Comparison of ENCODE assay signal across 25 cellular contexts in the genomic region with DNA sequence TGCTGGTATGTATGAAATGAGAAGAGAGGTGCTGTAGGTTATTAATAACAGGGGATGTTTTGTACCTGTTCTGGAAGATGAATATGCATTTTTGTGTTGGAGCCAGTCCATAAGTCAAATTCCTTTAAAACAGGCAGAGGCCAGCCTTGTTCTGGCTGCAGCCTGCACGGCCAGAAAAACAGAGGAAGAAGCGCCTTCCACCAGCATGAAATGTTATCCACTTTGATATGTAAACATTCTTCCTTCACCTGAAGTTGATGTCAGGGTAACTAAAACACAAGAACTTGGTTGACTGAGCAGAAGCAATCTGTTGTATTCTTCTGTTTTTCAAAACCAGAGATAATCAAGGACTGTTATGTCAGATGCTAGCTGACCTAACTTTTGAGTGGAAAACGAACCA.
DNase-seq lines count a peak whose midpoint lies in the region; ATAC-seq and TF ChIP-seq lines count a peak whose summit lies in the region.
"Had no signal": no experiment of that assay in that cellular context is flagged by ENCODE, and none has a peak within 500 bp of the region (broad histone marks: within the 10 kb centered on the region; RNA-seq: fewer than 3 reads in every experiment).

No MANE protein-coding gene starts in this region.

- H3K36me3 Mint-ChIP-seq in GM23338 (ENCODE audit: low read depth) (no peaks in the 10 kb centered on the region), WTC11 (no peaks in the 10 kb centered on the region), mesothelial cell of epicardium (no peaks in the 10 kb centered on the region), HFFc6 (ENCODE audit: low read depth) (no peaks in the 10 kb centered on the region)
- peaks cover 2 to 3% of the 10 kb centered on the region in 2 donors for H3K36me3 Mint-ChIP-seq in stimulated activated naive B cell treated with anti-CD40 and anti-IgM and Interleukin-4, amounts not matched to agents 10 μg/mL and 1 μg/mL and 100 μg/mL, for 72 hours

- H3K4me1 Mint-ChIP-seq in GM23338, result peaks cover 47% of the 10 kb centered on the region
- H3K4me1 Mint-ChIP-seq in WTC11, result peaks cover 55% of the 10 kb centered on the region
- peaks cover 64% of the 10 kb centered on the region for H3K4me1 Mint-ChIP-seq in mesothelial cell of epicardium
- H3K4me1 Mint-ChIP-seq in stimulated activated naive B cell treated with anti-CD40 and anti-IgM and Interleukin-4, amounts not matched to agents 10 μg/mL and 1 μg/mL and 100 μg/mL, for 72 hours, result peaks cover 51 to 91% of the 10 kb centered on the region in 2 donors
- H3K4me1 Mint-ChIP-seq in HFFc6 (ENCODE audit: low read depth), result peaks cover 13% of the 10 kb centered on the region

- H3K4me3 Mint-ChIP-seq in GM23338 (peak overlapping the region; percentile 1; the same call in 1 of the 3 replicates), WTC11 (no peak overlapping the region), mesothelial cell of epicardium (peak overlapping the region; percentile 0), HFFc6 (no peak overlapping the region)
- H3K4me3 Mint-ChIP-seq in stimulated activated naive B cell treated with anti-CD40 and anti-IgM and Interleukin-4, amounts not matched to agents 10 μg/mL and 1 μg/mL and 100 μg/mL, for 72 hours, result peak overlapping the region; percentile 45 to 51
- H3K4me3 Mint-ChIP-seq: activated CD8-positive, alpha-beta T cell treated with anti-CD3 and anti-CD28 coated beads, Interleukin-2, amount 10 ng/mL, durations not matched to agents 7 days and 5 days; activated naive CD4-positive, alpha-beta T cell treated with anti-CD3 and anti-CD28 coated beads for 36 hours; activated T-cell treated with anti-CD3 and anti-CD28 coated beads, Interleukin-2, amount 50 U/mL, for 24 hours; natural killer cell; T-helper 2 cell treated with Interferon-gamma antibody and Interleukin-4, amounts not matched to agents 5 μg/mL and 100 μg/mL, for 36 hours had no signal

- H3K79me2 ChIP-seq in GM23338 (replicated peaks; ENCODE audit: insufficient read depth), result no peaks in the 10 kb centered on the region

- no peak overlapping the region for H3K4me3 ChIP-seq in GM23338
- H3K4me3 ChIP-seq: ascending aorta, Peyer's patch, tibial nerve had no signal

- peak overlapping the region; percentile 8 for H3K4me2 ChIP-seq in GM23338

- H3K27ac Mint-ChIP-seq in GM23338, result peak overlapping the region; percentile 23; the same call in 1 of the 2 replicates
- peak overlapping the region; percentile 94 for H3K27ac Mint-ChIP-seq in WTC11
- peak overlapping the region; percentile 93 for H3K27ac Mint-ChIP-seq in mesothelial cell of epicardium
- H3K27ac Mint-ChIP-seq in stimulated activated naive B cell treated with anti-CD40 and anti-IgM and Interleukin-4, amounts not matched to agents 10 μg/mL and 1 μg/mL and 100 μg/mL, for 72 hours, result peak overlapping the region; percentile 84
- no peak overlapping the region for H3K27ac Mint-ChIP-seq in HFFc6
- H3K27ac Mint-ChIP-seq: activated CD8-positive, alpha-beta T cell treated with anti-CD3 and anti-CD28 coated beads, Interleukin-2, amount 10 ng/mL, durations not matched to agents 7 days and 5 days; activated naive CD4-positive, alpha-beta T cell treated with anti-CD3 and anti-CD28 coated beads for 36 hours; activated T-cell treated with anti-CD3 and anti-CD28 coated beads, Interleukin-2, amount 50 U/mL, for 24 hours; T-helper 2 cell treated with Interferon-gamma antibody and Interleukin-4, amounts not matched to agents 5 μg/mL and 100 μg/mL, for 36 hours had no signal

- TF ChIP-seq CTCF in GM23338 (conservative IDR thresholded peaks at IDR 0.05; ENCODE audit: low read depth in 2 of 2) (no peak), WTC11 (IDR thresholded peaks at IDR 0.05) (no peak), mesothelial cell of epicardium (IDR thresholded peaks at IDR 0.05; ENCODE audit: unreplicated experiment) (no peak), HFFc6 (IDR thresholded peaks at IDR 0.05) (no peak)

- peaks cover 40% of the 10 kb centered on the region for H3K4me1 ChIP-seq in GM23338 (ENCODE audit: insufficient read depth)
- H3K4me1 ChIP-seq: ascending aorta had no signal

- no peaks in the 10 kb centered on the region for H3K9me3 Mint-ChIP-seq in GM23338
- peaks cover 3% of the 10 kb centered on the region for H3K9me3 Mint-ChIP-seq in WTC11
- peaks cover 3% of the 10 kb centered on the region for H3K9me3 Mint-ChIP-seq in mesothelial cell of epicardium
- H3K9me3 Mint-ChIP-seq in stimulated activated naive B cell treated with anti-CD40 and anti-IgM and Interleukin-4, amounts not matched to agents 10 μg/mL and 1 μg/mL and 100 μg/mL, for 72 hours, result peaks cover 1 to 3% of the 10 kb centered on the region in 2 donors
- H3K9me3 Mint-ChIP-seq in HFFc6, result no peaks in the 10 kb centered on the region
- H3K9me3 Mint-ChIP-seq: activated naive CD4-positive, alpha-beta T cell treated with anti-CD3 and anti-CD28 coated beads for 36 hours; activated T-cell treated with anti-CD3 and anti-CD28 coated beads, Interleukin-2, amount 50 U/mL, for 24 hours; T-helper 2 cell treated with Interferon-gamma antibody and Interleukin-4, amounts not matched to agents 5 μg/mL and 100 μg/mL, for 36 hours had no signal

- POLR2A ChIA-PET in WTC11 (lab: Charles Lee), result no interaction called here

- H3F3A ChIP-seq in GM23338 (replicated peaks; ENCODE audit: low read depth), result no peaks in the 10 kb centered on the region

- H2AFZ ChIP-seq in GM23338, result no peak overlapping the region

- DNase-seq in GM23338 (ENCODE audit: low spot score) (peak; percentile 41), WTC11 (ENCODE audit: low spot score) (no peak), mesothelial cell of epicardium (ENCODE audit: low spot score in 2 of 2, unreplicated experiment in 2 of 2) (peak in 1 of 2 experiments; percentile 45), HFFc6 (no peak)
- DNase-seq in stimulated activated naive B cell treated with anti-CD40 and anti-IgM and Interleukin-4, amounts not matched to agents 10 μg/mL and 1 μg/mL and 100 μg/mL, for 72 hours, result no peak
- DNase-seq in stimulated activated naive CD4-positive, alpha-beta T cell treated with Interleukin-2 at 50 U/mL for 16 hours (lab: John Stamatoyannopoulos, UW), result no peak
- DNase-seq: activated CD8-positive, alpha-beta T cell treated with anti-CD3 and anti-CD28 coated beads, Interleukin-2, amount 10 ng/mL, durations not matched to agents 7 days and 5 days; activated naive CD4-positive, alpha-beta T cell treated with anti-CD3 and anti-CD28 coated beads for 36 hours; activated T-cell treated with anti-CD3 and anti-CD28 coated beads, Interleukin-2, amount 50 U/mL, for 24 hours; effector CD8-positive, alpha-beta T cell; foreskin melanocyte; GDM1; hippocampal formation; mesenchymal stem cell; natural killer cell; NCI-H1092; NCI-H1930; Peyer's patch; posterior cingulate gyrus; stimulated activated naive CD4-positive, alpha-beta T cell had no signal

- H3K27ac ChIP-seq in GM23338 (ENCODE audit: low read depth), result peak overlapping the region; percentile 89
- H3K27ac ChIP-seq: ascending aorta had no signal

- H3K27me3 ChIP-seq in GM23338 (ENCODE audit: insufficient read depth), result no peaks in the 10 kb centered on the region
- H3K27me3 ChIP-seq: ascending aorta, Peyer's patch, tibial nerve had no signal

- no peaks in the 10 kb centered on the region for H3K36me3 ChIP-seq in GM23338 (ENCODE audit: insufficient read depth)
- H3K36me3 ChIP-seq: ascending aorta, Peyer's patch, tibial nerve had no signal

- H3K9me2 ChIP-seq in GM23338 (ENCODE audit: insufficient read depth), result no peaks in the 10 kb centered on the region

- CTCF ChIA-PET in WTC11 (lab: Charles Lee), result no interaction called here

- ATAC-seq in GM23338 (no peak; the same call in 2 of the 3 replicates), WTC11 (no peak), GM19452 (IDR thresholded peaks at IDR 0.05; ENCODE audit: unreplicated experiment) (no peak)
- ATAC-seq in stimulated activated naive B cell treated with anti-CD40 and anti-IgM and Interleukin-4, amounts not matched to agents 10 μg/mL and 1 μg/mL and 100 μg/mL, for 72 hours (replicated peaks), result no peak
- ATAC-seq: activated CD8-positive, alpha-beta T cell treated with anti-CD3 and anti-CD28 coated beads, Interleukin-2, amount 10 ng/mL, durations not matched to agents 7 days and 5 days; HCT116; natural killer cell had no signal

- H4K20me1 ChIP-seq in GM23338 (replicated peaks; ENCODE audit: insufficient read depth), result no peaks in the 10 kb centered on the region

- H3K27me3 Mint-ChIP-seq in GM23338 (ENCODE audit: insufficient read depth, low read depth, poor library complexity), result peaks cover 2% of the 10 kb centered on the region
- no peaks in the 10 kb centered on the region for H3K27me3 Mint-ChIP-seq in WTC11 (ENCODE audit: low read depth)
- H3K27me3 Mint-ChIP-seq in mesothelial cell of epicardium (ENCODE audit: low read depth), result no peaks in the 10 kb centered on the region
- H3K27me3 Mint-ChIP-seq in stimulated activated naive B cell treated with anti-CD40 and anti-IgM and Interleukin-4, amounts not matched to agents 10 μg/mL and 1 μg/mL and 100 μg/mL, for 72 hours, result no peaks in the 10 kb centered on the region
- peaks cover 3% of the 10 kb centered on the region; the same call in 1 of the 2 replicates for H3K27me3 Mint-ChIP-seq in HFFc6 (ENCODE audit: insufficient read depth)
- H3K27me3 Mint-ChIP-seq: activated T-cell treated with anti-CD3 and anti-CD28 coated beads, Interleukin-2, amount 50 U/mL, for 24 hours had no signal

TF ChIP-seq in GM23338, 12 proteins besides CTCF, POLR2A, EP300 and RAD21 (continues in another document):
- TF ChIP-seq EZH2phosphoT487 (IDR thresholded peaks at IDR 0.05; ENCODE audit: unreplicated experiment), result no peak
- TF ChIP-seq STAT1 (IDR thresholded peaks at IDR 0.05; ENCODE audit: unreplicated experiment), result no peak
- no peak for TF ChIP-seq EZH2 (IDR thresholded peaks at IDR 0.05; ENCODE audit: low read depth, unreplicated experiment)

TF ChIP-seq in WTC11, 78 proteins besides CTCF, POLR2A, EP300 and RAD21 (continues in another document):
- TF ChIP-seq, protein P1, sequence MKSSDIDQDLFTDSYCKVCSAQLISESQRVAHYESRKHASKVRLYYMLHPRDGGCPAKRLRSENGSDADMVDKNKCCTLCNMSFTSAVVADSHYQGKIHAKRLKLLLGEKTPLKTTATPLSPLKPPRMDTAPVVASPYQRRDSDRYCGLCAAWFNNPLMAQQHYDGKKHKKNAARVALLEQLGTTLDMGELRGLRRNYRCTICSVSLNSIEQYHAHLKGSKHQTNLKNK (CRISPR knock-in tag; IDR thresholded peaks at IDR 0.05), result no peak
- TF ChIP-seq ETV6 (CRISPR knock-in tag; IDR thresholded peaks at IDR 0.05) (no peak), CBFB (CRISPR knock-in tag; IDR thresholded peaks at IDR 0.05; ENCODE audit: low read depth) (no peak)

Comparison
In these comparisons a context has a peak if more than half of its experiments do, and no peak if none do; other contexts are left out.
1. H3K4me3 Mint-ChIP-seq: peak in GM23338 (single experiment), mesothelial cell of epicardium (single experiment) and stimulated activated naive B cell treated with anti-CD40 and anti-IgM and Interleukin-4, amounts not matched to agents 10 μg/mL and 1 μg/mL and 100 μg/mL, for 72 hours (2 of 2); none in WTC11 (single experiment) and HFFc6 (single experiment).